Comparison of ENCODE assay signal across 1 cellular context in genomic region chr15:45794768-45795486, GRCh38.
TF ChIP-seq lines count a peak whose summit lies in the region.

No MANE protein-coding gene starts in this region.

TF ChIP-seq in HepG2, 621 proteins besides CTCF, POLR2A, EP300 and RAD21 (continued from another document):
- peak; percentile 55; the same call in 1 of the 2 replicates for TF ChIP-seq AHDC1 (CRISPR knock-in tag; IDR thresholded peaks at IDR 0.05; ENCODE audit: borderline replicate concordance)
- TF ChIP-seq SIX4 (CRISPR knock-in tag; IDR thresholded peaks at IDR 0.05): no peak
- TF ChIP-seq HNRNPUL1 (IDR thresholded peaks at IDR 0.05; ENCODE audit: low read depth, low read length): no peak
- TF ChIP-seq FOXA1 (IDR thresholded peaks at IDR 0.05): no peak
- TF ChIP-seq FOXA1 (CRISPR knock-in tag; IDR thresholded peaks at IDR 0.05): peak; percentile 76
- no peak for TF ChIP-seq KDM1A (CRISPR knock-in tag; IDR thresholded peaks at IDR 0.05)
- TF ChIP-seq HDAC2 (CRISPR knock-in tag; IDR thresholded peaks at IDR 0.05): no peak
- TF ChIP-seq HNRNPH1 (optimal IDR thresholded peaks at IDR 0.05; ENCODE audit: low read depth, low read length): no peak
- no peak for TF ChIP-seq ZNF281 (CRISPR knock-in tag; IDR thresholded peaks at IDR 0.05; ENCODE audit: borderline replicate concordance)
- no peak for TF ChIP-seq SRSF4 (IDR thresholded peaks at IDR 0.05; ENCODE audit: low read depth, low read length, poor library complexity, severe bottlenecking)
- TF ChIP-seq LCORL (IDR thresholded peaks at IDR 0.05): no peak
- 0 out of 2 replicates have a peak, but pooled peaks have one; percentile 25 for TF ChIP-seq LCORL (CRISPR knock-in tag; IDR thresholded peaks at IDR 0.05)
- peak; percentile 68; the same call in 1 of the 2 replicates for TF ChIP-seq ARID5B (CRISPR knock-in tag; IDR thresholded peaks at IDR 0.05)
- TF ChIP-seq HNF1A (IDR thresholded peaks at IDR 0.05; ENCODE audit: low read depth): peak; percentile 83
- TF ChIP-seq HNF1A (CRISPR knock-in tag; IDR thresholded peaks at IDR 0.05; ENCODE audit: borderline replicate concordance): peak; percentile 79
